Comparison of ENCODE assay signal across 8 cellular contexts in genomic region chr19:5790573-5791520, GRCh38. TPM values are rescaled to one million over a fixed set of nuclear protein-coding genes. Genes with fewer than 3 reads are reported as not detected.
DNase-seq lines count a peak whose midpoint lies in the region; ATAC-seq lines count a peak whose summit lies in the region.

DUS3L (minus strand) TSS chr19:5791163; CDS start chr19:5791141, 22 bp downstream.

- peak within 1 kb of the TSS; percentile 97 to 100 for H3K27ac Mint-ChIP-seq in activated naive CD4-positive, alpha-beta T cell treated with anti-CD3 and anti-CD28 coated beads, Interleukin-2, amount 50 U/mL, for 72 hours

- peak within 1 kb of the TSS; percentile 93 for H3K27ac ChIP-seq in temporal lobe (ENCODE audit: low read depth, low read length)

- peak; percentile 85 for ATAC-seq in HG02610 (IDR thresholded peaks at IDR 0.05; ENCODE audit: unreplicated experiment)
- peak; percentile 93 to 97 for ATAC-seq in activated naive CD4-positive, alpha-beta T cell treated with anti-CD3 and anti-CD28 coated beads, Interleukin-2, amount 50 U/mL, for 72 hours

- DNase-seq in NCI-H1092 treated with DMSO at 0.1 percent for 48 hours (lab: John Stamatoyannopoulos, UW) (peak; percentile 97), SKM-1 (lab: John Stamatoyannopoulos, UW; ENCODE audit: unreplicated experiment) (peak; percentile 87), glomerular endothelial cell (ENCODE audit: extremely low read depth, low read depth, low spot score) (peak; percentile 88), occipital lobe (lab: John Stamatoyannopoulos, UW) (peak; percentile 95)
- DNase-seq in activated naive CD4-positive, alpha-beta T cell treated with anti-CD3 and anti-CD28 coated beads, Interleukin-2, amount 50 U/mL, for 72 hours (ENCODE audit: low spot score in 2 of 2): peak; percentile 93 to 94

- peak within 1 kb of the TSS; percentile 74 for H3K4me3 ChIP-seq in GM08714 (ENCODE audit: low read length)

- H3K36me3 Mint-ChIP-seq in activated naive CD4-positive, alpha-beta T cell treated with anti-CD3 and anti-CD28 coated beads, Interleukin-2, amount 50 U/mL, for 72 hours: peaks cover 15 to 20% of the 10 kb centered on the region in 2 donors

- H3K9me3 Mint-ChIP-seq in activated naive CD4-positive, alpha-beta T cell treated with anti-CD3 and anti-CD28 coated beads, Interleukin-2, amount 50 U/mL, for 72 hours: no peaks in the 10 kb centered on the region

RNA-seq across cellular contexts. Expression of gene DUS3L, which starts in this region (rescaled TPM):
- 10 to 100 TPM; 47.2 to 56.3 TPM for total RNA-seq in activated naive CD4-positive, alpha-beta T cell treated with anti-CD3 and anti-CD28 coated beads, Interleukin-2, amount 50 U/mL, for 72 hours
- 15.2 and 32.7 TPM in 2 replicates for total RNA-seq in glomerular endothelial cell
- total RNA-seq in occipital lobe: 13.3 TPM
- total RNA-seq in temporal lobe: 12.0 TPM

Comparison
In these comparisons a context has a peak if more than half of its experiments do, and no peak if none do; other contexts are left out.
1. Peak in every context shown above with its lines: DNase-seq, ATAC-seq, H3K4me3 ChIP-seq and H3K27ac ChIP-seq.